ENCODE assay signal across 18 cellular contexts in the genomic region with DNA sequence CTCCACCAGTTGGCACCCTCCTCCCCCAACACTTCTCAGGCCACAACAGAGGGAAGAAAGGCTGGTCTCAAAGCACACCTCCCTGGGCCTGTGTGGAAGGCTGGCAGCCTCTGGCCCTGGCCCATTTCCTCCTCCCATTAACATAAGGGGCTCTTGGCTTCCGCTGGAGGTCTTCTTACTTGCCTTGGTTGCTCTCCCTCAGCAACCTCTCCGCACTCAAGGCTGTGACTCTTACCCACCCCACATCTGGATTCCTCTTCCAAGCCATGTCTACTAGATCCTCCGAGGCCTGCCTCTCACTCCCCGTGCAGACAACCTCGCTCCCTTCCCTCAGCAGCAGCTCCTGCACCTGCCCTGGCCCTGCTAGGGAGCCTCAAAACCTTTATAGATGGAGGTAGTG.
DNase-seq lines count a peak whose midpoint lies in the region; ATAC-seq, FAIRE-seq and TF ChIP-seq lines count a peak whose summit lies in the region.
"Had no signal": no experiment of that assay in that cellular context is flagged by ENCODE, and none has a peak within 500 bp of the region (broad histone marks: within the 10 kb centered on the region; RNA-seq: fewer than 3 reads in every experiment).

No MANE protein-coding gene starts in this region.

- 85% methylated on average over 5 of the region's 5 CpGs for WGBS in esophagus muscularis mucosa
- no CpG with 5 or more reads among the region's 5 CpGs for WGBS in neuronal stem cell (ENCODE audit: extremely low coverage in 2 of 2, insufficient read length in 2 of 2, insufficient replicate concordance in 1 of 2), 2 donors

- H4K91ac ChIP-seq in neuronal stem cell (ENCODE audit: low read depth, low read length, poor library complexity) = no peak overlapping the region

- no peak for TF ChIP-seq EP300 in esophagus muscularis mucosa (IDR thresholded peaks at IDR 0.05)

- H3K9me3 ChIP-seq in esophagus muscularis mucosa = no peaks in the 10 kb centered on the region
- H3K9me3 ChIP-seq in neuronal stem cell (replicated peaks in 1 of 2; ENCODE audit: control insufficient read depth in 2 of 2, insufficient read depth in 1 of 2, low read depth in 1 of 2, low read length in 2 of 2) = no peaks in the 10 kb centered on the region
- H3K9me3 ChIP-seq: BE2C, Caco-2 had no signal

- peak overlapping the region; percentile 31 for H2AK5ac ChIP-seq in neuronal stem cell (ENCODE audit: low read depth, low read length)

- no peak overlapping the region for H3K9ac ChIP-seq in neuronal stem cell (ENCODE audit: low read depth, low read length, poor library complexity)

- no peak overlapping the region for H3K4me2 ChIP-seq in neuronal stem cell (ENCODE audit: insufficient read depth, low read length, poor library complexity, severe bottlenecking)

- H3K4ac ChIP-seq in neuronal stem cell (ENCODE audit: low read length) = no peak overlapping the region

- H3K4me3 Mint-ChIP-seq in WTC11 = no peak overlapping the region
- no peak overlapping the region for H3K4me3 Mint-ChIP-seq in activated T-helper 2 cell treated with anti-CD3 and anti-CD28 coated beads, Interferon-gamma antibody, Interleukin-2, Interleukin-4, amounts not matched to agents 10 μg/mL and 5 μg/mL and 100 μg/mL, durations not matched to agents 14 hours and 24 hours and 36 hours (ENCODE audit: low read depth)
- H3K4me3 Mint-ChIP-seq: CD4-positive, alpha-beta T cell; H9 had no signal

- H3K9me3 Mint-ChIP-seq in WTC11 = no peaks in the 10 kb centered on the region
- no peaks in the 10 kb centered on the region for H3K9me3 Mint-ChIP-seq in activated T-helper 2 cell treated with anti-CD3 and anti-CD28 coated beads, Interferon-gamma antibody, Interleukin-2, Interleukin-4, amounts not matched to agents 10 μg/mL and 5 μg/mL and 100 μg/mL, durations not matched to agents 14 hours and 24 hours and 36 hours
- H3K9me3 Mint-ChIP-seq: CD4-positive, alpha-beta T cell; H9 had no signal

- H3K4me3 ChIP-seq in esophagus muscularis mucosa = no peak overlapping the region
- H3K4me3 ChIP-seq in neuronal stem cell (ENCODE audit: low read length in 2 of 2) = no peak overlapping the region

- no peaks in the 10 kb centered on the region for H3K36me3 Mint-ChIP-seq in WTC11
- H3K36me3 Mint-ChIP-seq in activated T-helper 2 cell treated with anti-CD3 and anti-CD28 coated beads, Interferon-gamma antibody, Interleukin-2, Interleukin-4, amounts not matched to agents 10 μg/mL and 5 μg/mL and 100 μg/mL, durations not matched to agents 14 hours and 24 hours and 36 hours (ENCODE audit: low read depth) = no peaks in the 10 kb centered on the region

- peaks cover 9% of the 10 kb centered on the region for H3K4me1 Mint-ChIP-seq in WTC11
- H3K4me1 Mint-ChIP-seq in activated T-helper 2 cell treated with anti-CD3 and anti-CD28 coated beads, Interferon-gamma antibody, Interleukin-2, Interleukin-4, amounts not matched to agents 10 μg/mL and 5 μg/mL and 100 μg/mL, durations not matched to agents 14 hours and 24 hours and 36 hours (ENCODE audit: low read depth) = peaks cover 8% of the 10 kb centered on the region

- peaks cover 3 to 10% (median 9%) of the 10 kb centered on the region in 4 donors for H3K4me1 ChIP-seq in esophagus muscularis mucosa
- peaks cover 0 to 1% of the 10 kb centered on the region in 2 donors for H3K4me1 ChIP-seq in neuronal stem cell (ENCODE audit: control insufficient read depth in 2 of 2, insufficient read depth in 1 of 2, low read depth in 1 of 2, low read length in 2 of 2)
- H3K4me1 ChIP-seq: BE2C, Caco-2 had no signal

- DNase-seq in WTC11 (ENCODE audit: low spot score) = no peak
- DNase-seq in esophagus muscularis mucosa (ENCODE audit: extremely low spot score) = peak; percentile 89
- DNase-seq in neuronal stem cell (ENCODE audit: low spot score) = no peak
- DNase-seq in EL = no peak
- DNase-seq in frontal cortex (ENCODE audit: low spot score in 2 of 2) = no peak
- DNase-seq in activated T-helper 2 cell treated with anti-CD3 and anti-CD28 coated beads, Interferon-gamma antibody, Interleukin-2, Interleukin-4, amounts not matched to agents 10 μg/mL and 5 μg/mL and 100 μg/mL, durations not matched to agents 14 hours and 24 hours and 36 hours (ENCODE audit: low spot score) = no peak
- DNase-seq: ACHN; BE2C; C1 segment of cervical spinal cord; Caco-2; CD4-positive, alpha-beta T cell; GDM1; GOT3; H9 had no signal

- no peaks in the 10 kb centered on the region for H3K27me3 ChIP-seq in esophagus muscularis mucosa
- H3K27me3 ChIP-seq in neuronal stem cell (ENCODE audit: control insufficient read depth in 3 of 3, insufficient read depth in 3 of 3, low read depth in 1 of 3, low read length in 3 of 3) = peaks cover 0 to 7% (median 0%) of the 10 kb centered on the region in 3 experiments

- H3K36me3 ChIP-seq in esophagus muscularis mucosa = no peaks in the 10 kb centered on the region
- H3K36me3 ChIP-seq in neuronal stem cell (replicated peaks in 1 of 2; ENCODE audit: control insufficient read depth in 2 of 2, insufficient read depth in 2 of 2, low read length in 2 of 2) = no peaks in the 10 kb centered on the region
- H3K36me3 ChIP-seq: BE2C had no signal

- H3K27me3 Mint-ChIP-seq in WTC11 (ENCODE audit: low read depth) = no peaks in the 10 kb centered on the region
- peaks cover 18% of the 10 kb centered on the region for H3K27me3 Mint-ChIP-seq in activated T-helper 2 cell treated with anti-CD3 and anti-CD28 coated beads, Interferon-gamma antibody, Interleukin-2, Interleukin-4, amounts not matched to agents 10 μg/mL and 5 μg/mL and 100 μg/mL, durations not matched to agents 14 hours and 24 hours and 36 hours (ENCODE audit: low read depth)

- H3K79me1 ChIP-seq in neuronal stem cell (ENCODE audit: low read depth, low read length) = no peaks in the 10 kb centered on the region

- H3K27ac ChIP-seq in esophagus muscularis mucosa (replicated peaks in 1 of 4) (no peak overlapping the region), neuronal stem cell (replicated peaks; ENCODE audit: low read length) (no peak overlapping the region)

- H3K27ac Mint-ChIP-seq in WTC11 = no peak overlapping the region
- H3K27ac Mint-ChIP-seq in activated T-helper 2 cell treated with anti-CD3 and anti-CD28 coated beads, Interferon-gamma antibody, Interleukin-2, Interleukin-4, amounts not matched to agents 10 μg/mL and 5 μg/mL and 100 μg/mL, durations not matched to agents 14 hours and 24 hours and 36 hours = no peak overlapping the region
- H3K27ac Mint-ChIP-seq: CD4-positive, alpha-beta T cell had no signal

- POLR2A ChIA-PET in WTC11 (lab: Charles Lee) = no interaction called here

- H4K8ac ChIP-seq in neuronal stem cell (ENCODE audit: low read depth, low read length) = no peak overlapping the region

- H2BK5ac ChIP-seq in neuronal stem cell (ENCODE audit: low read length) = no peak overlapping the region

- no peak for FAIRE-seq in frontal cortex (lab: Jason Lieb, UNC)
- FAIRE-seq: A204.1, D721Med, GM12892 had no signal

- ATAC-seq in WTC11 (peak; percentile 33), GM18498 (IDR thresholded peaks at IDR 0.05; ENCODE audit: unreplicated experiment) (no peak)

- peak overlapping the region; percentile 65 for H2BK15ac ChIP-seq in neuronal stem cell (ENCODE audit: low read length)

- H3K14ac ChIP-seq in neuronal stem cell (ENCODE audit: low read length) = no peak overlapping the region

- H3K18ac ChIP-seq in neuronal stem cell (ENCODE audit: low read length) = peak overlapping the region; percentile 48

- H2BK12ac ChIP-seq in neuronal stem cell (ENCODE audit: low read length) = no peak overlapping the region

- H2AFZ ChIP-seq in neuronal stem cell (ENCODE audit: low read length) = no peak overlapping the region

- CTCF ChIA-PET in WTC11 (lab: Charles Lee) = interaction anchor here (1.1 to 3.3 kb wide), 2 partner anchors 111 to 125 kb away, joined by 3 to 16 read pairs; partner anchors contain the start of gene PRND

- no peak overlapping the region for H3K23ac ChIP-seq in neuronal stem cell (ENCODE audit: low read depth, low read length, poor library complexity)

- TF ChIP-seq CTCF in WTC11 (IDR thresholded peaks at IDR 0.05) = no peak
- TF ChIP-seq CTCF in esophagus muscularis mucosa (IDR thresholded peaks at IDR 0.05) = no peak

- H2BK120ac ChIP-seq in neuronal stem cell (ENCODE audit: low read depth, low read length) = no peak overlapping the region

- intact Hi-C loops in esophagus muscularis mucosa (cut with DNase I) = loop anchor here (10.0 kb wide), 1 partner anchor 335 kb away; no protein-coding TSS in a partner anchor
- intact Hi-C loops in activated T-helper 2 cell treated with anti-CD3 and anti-CD28 coated beads, Interferon-gamma antibody, Interleukin-2, Interleukin-4, amounts not matched to agents 10 μg/mL and 5 μg/mL and 100 μg/mL, durations not matched to agents 14 hours and 24 hours and 36 hours (cut with micrococcal nuclease) = loop anchor here (10.0 kb wide), 1 partner anchor 345 kb away; no protein-coding TSS in a partner anchor

- TF ChIP-seq POLR2A in esophagus muscularis mucosa (IDR thresholded peaks at IDR 0.05; ENCODE audit: low read depth) = no peak

TF ChIP-seq in WTC11, 78 proteins besides CTCF, POLR2A, EP300 and RAD21 (continues in another document):
- TF ChIP-seq, protein P1, sequence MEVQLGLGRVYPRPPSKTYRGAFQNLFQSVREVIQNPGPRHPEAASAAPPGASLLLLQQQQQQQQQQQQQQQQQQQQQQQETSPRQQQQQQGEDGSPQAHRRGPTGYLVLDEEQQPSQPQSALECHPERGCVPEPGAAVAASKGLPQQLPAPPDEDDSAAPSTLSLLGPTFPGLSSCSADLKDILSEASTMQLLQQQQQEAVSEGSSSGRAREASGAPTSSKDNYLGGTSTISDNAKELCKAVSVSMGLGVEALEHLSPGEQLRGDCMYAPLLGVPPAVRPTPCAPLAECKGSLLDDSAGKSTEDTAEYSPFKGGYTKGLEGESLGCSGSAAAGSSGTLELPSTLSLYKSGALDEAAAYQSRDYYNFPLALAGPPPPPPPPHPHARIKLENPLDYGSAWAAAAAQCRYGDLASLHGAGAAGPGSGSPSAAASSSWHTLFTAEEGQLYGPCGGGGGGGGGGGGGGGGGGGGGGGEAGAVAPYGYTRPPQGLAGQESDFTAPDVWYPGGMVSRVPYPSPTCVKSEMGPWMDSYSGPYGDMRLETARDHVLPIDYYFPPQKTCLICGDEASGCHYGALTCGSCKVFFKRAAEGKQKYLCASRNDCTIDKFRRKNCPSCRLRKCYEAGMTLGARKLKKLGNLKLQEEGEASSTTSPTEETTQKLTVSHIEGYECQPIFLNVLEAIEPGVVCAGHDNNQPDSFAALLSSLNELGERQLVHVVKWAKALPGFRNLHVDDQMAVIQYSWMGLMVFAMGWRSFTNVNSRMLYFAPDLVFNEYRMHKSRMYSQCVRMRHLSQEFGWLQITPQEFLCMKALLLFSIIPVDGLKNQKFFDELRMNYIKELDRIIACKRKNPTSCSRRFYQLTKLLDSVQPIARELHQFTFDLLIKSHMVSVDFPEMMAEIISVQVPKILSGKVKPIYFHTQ (CRISPR knock-in tag; IDR thresholded peaks at IDR 0.05) = no peak
- no peak for TF ChIP-seq E2F5 (CRISPR knock-in tag; IDR thresholded peaks at IDR 0.05)
